Comparison of ENCODE assay signal across 1 cellular context in genomic region chr6:125924169-125924568, GRCh38.
TF ChIP-seq lines count a peak whose summit lies in the region.

No MANE protein-coding gene starts in this region.

TF ChIP-seq in K562, 482 proteins besides CTCF, POLR2A, EP300 and RAD21 (continued from another document and continues in another):
- TF ChIP-seq BRF2 (IDR thresholded peaks at IDR 0.05; ENCODE audit: borderline replicate concordance, insufficient read depth, insufficient read length) (no peak), C11orf30 (IDR thresholded peaks at IDR 0.05; ENCODE audit: low read depth) (peak; percentile 88), ZNF76 (CRISPR knock-in tag; IDR thresholded peaks at IDR 0.05; ENCODE audit: borderline replicate concordance) (no peak), POU5F1 (IDR thresholded peaks at IDR 0.05; ENCODE audit: borderline replicate concordance, low read depth, low read length, partially characterized antibody) (no peak), ZFX (CRISPR knock-in tag; IDR thresholded peaks at IDR 0.05) (peak; percentile 49; the same call in 1 of the 2 replicates), ZNF133 (CRISPR knock-in tag; IDR thresholded peaks at IDR 0.05) (no peak), NELFE (IDR thresholded peaks at IDR 0.05; ENCODE audit: insufficient read depth, insufficient read length) (no peak), MXD1 (CRISPR knock-in tag; IDR thresholded peaks at IDR 0.05; ENCODE audit: borderline replicate concordance, poor library complexity, severe bottlenecking) (no peak), E2F4 (CRISPR knock-in tag; IDR thresholded peaks at IDR 0.05; ENCODE audit: low read depth) (no peak), FOSL1 (tag; conservative IDR thresholded peaks at IDR 0.05) (peak; percentile 13; the same call in 1 of the 2 replicates), ZNF717 (CRISPR knock-in tag; IDR thresholded peaks at IDR 0.05) (no peak), HOXB6 (CRISPR knock-in tag; IDR thresholded peaks at IDR 0.05; ENCODE audit: borderline replicate concordance) (no peak), SMAD4 (CRISPR knock-in tag; conservative IDR thresholded peaks at IDR 0.05) (peak; percentile 38), MEF2D (tag; conservative IDR thresholded peaks at IDR 0.05; ENCODE audit: low read depth) (no peak; the same call in 1 of the 2 replicates), TAL1 (IDR thresholded peaks at IDR 0.05) (no peak), ZBTB17 (CRISPR knock-in tag; IDR thresholded peaks at IDR 0.05) (no peak), HDAC3 (IDR thresholded peaks at IDR 0.05; ENCODE audit: borderline replicate concordance, partially characterized antibody) (peak; percentile 11), SMARCE1 (IDR thresholded peaks at IDR 0.05) (peak; percentile 49; the same call in 1 of the 2 replicates), TAF1 (IDR thresholded peaks at IDR 0.05; ENCODE audit: control insufficient read depth, extremely low read depth, insufficient read depth, low read length, severe bottlenecking) (no peak), HDAC6 (IDR thresholded peaks at IDR 0.05; ENCODE audit: low read depth, low read length) (no peak), SMARCC2 (IDR thresholded peaks at IDR 0.05; ENCODE audit: low read depth) (peak; percentile 23; the same call in 1 of the 2 replicates), SFPQ (IDR thresholded peaks at IDR 0.05; ENCODE audit: low read depth, low read length) (no peak), PHF20 (IDR thresholded peaks at IDR 0.05; ENCODE audit: partially characterized antibody) (no peak), RBBP5 (IDR thresholded peaks at IDR 0.05; ENCODE audit: borderline replicate concordance, insufficient read depth, low read length, poor library complexity, severe bottlenecking) (no peak), CBX5 (IDR thresholded peaks at IDR 0.05; ENCODE audit: borderline replicate concordance, low read depth) (no peak), NKRF (IDR thresholded peaks at IDR 0.05; ENCODE audit: borderline replicate concordance) (no peak), NCOA2 (IDR thresholded peaks at IDR 0.05; ENCODE audit: partially characterized antibody in 2 of 2) (no peak), ETS1 (conservative IDR thresholded peaks at IDR 0.05; ENCODE audit: control insufficient read depth, low read depth, low read length) (no peak), ARHGAP35 (IDR thresholded peaks at IDR 0.05; ENCODE audit: partially characterized antibody) (no peak), CBX3 (IDR thresholded peaks at IDR 0.05; ENCODE audit: borderline replicate concordance in 1 of 2, low read length in 2 of 2) (no peak; a peak in 1 of 3 replicates), NR4A1 (CRISPR knock-in tag; IDR thresholded peaks at IDR 0.05) (no peak), NR4A1 (tag; IDR thresholded peaks at IDR 0.05) (no peak), MEF2A (IDR thresholded peaks at IDR 0.05; ENCODE audit: control insufficient read depth, low read depth, low read length) (no peak), CBFA2T3 (IDR thresholded peaks at IDR 0.05) (no peak), NCOA1 (IDR thresholded peaks at IDR 0.05; ENCODE audit: low read depth) (peak; percentile 53; the same call in 1 of the 2 replicates)
- TF ChIP-seq, protein P1, sequence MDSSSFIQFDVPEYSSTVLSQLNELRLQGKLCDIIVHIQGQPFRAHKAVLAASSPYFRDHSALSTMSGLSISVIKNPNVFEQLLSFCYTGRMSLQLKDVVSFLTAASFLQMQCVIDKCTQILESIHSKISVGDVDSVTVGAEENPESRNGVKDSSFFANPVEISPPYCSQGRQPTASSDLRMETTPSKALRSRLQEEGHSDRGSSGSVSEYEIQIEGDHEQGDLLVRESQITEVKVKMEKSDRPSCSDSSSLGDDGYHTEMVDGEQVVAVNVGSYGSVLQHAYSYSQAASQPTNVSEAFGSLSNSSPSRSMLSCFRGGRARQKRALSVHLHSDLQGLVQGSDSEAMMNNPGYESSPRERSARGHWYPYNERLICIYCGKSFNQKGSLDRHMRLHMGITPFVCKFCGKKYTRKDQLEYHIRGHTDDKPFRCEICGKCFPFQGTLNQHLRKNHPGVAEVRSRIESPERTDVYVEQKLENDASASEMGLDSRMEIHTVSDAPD (CRISPR knock-in tag; IDR thresholded peaks at IDR 0.05), result no peak
- TF ChIP-seq, protein P2, sequence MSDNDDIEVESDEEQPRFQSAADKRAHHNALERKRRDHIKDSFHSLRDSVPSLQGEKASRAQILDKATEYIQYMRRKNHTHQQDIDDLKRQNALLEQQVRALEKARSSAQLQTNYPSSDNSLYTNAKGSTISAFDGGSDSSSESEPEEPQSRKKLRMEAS (CRISPR knock-in tag; IDR thresholded peaks at IDR 0.05), result no peak
- TF ChIP-seq, protein P3, sequence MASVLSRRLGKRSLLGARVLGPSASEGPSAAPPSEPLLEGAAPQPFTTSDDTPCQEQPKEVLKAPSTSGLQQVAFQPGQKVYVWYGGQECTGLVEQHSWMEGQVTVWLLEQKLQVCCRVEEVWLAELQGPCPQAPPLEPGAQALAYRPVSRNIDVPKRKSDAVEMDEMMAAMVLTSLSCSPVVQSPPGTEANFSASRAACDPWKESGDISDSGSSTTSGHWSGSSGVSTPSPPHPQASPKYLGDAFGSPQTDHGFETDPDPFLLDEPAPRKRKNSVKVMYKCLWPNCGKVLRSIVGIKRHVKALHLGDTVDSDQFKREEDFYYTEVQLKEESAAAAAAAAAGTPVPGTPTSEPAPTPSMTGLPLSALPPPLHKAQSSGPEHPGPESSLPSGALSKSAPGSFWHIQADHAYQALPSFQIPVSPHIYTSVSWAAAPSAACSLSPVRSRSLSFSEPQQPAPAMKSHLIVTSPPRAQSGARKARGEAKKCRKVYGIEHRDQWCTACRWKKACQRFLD (CRISPR knock-in tag; IDR thresholded peaks at IDR 0.05), result peak; percentile 83
- TF ChIP-seq, protein P4, sequence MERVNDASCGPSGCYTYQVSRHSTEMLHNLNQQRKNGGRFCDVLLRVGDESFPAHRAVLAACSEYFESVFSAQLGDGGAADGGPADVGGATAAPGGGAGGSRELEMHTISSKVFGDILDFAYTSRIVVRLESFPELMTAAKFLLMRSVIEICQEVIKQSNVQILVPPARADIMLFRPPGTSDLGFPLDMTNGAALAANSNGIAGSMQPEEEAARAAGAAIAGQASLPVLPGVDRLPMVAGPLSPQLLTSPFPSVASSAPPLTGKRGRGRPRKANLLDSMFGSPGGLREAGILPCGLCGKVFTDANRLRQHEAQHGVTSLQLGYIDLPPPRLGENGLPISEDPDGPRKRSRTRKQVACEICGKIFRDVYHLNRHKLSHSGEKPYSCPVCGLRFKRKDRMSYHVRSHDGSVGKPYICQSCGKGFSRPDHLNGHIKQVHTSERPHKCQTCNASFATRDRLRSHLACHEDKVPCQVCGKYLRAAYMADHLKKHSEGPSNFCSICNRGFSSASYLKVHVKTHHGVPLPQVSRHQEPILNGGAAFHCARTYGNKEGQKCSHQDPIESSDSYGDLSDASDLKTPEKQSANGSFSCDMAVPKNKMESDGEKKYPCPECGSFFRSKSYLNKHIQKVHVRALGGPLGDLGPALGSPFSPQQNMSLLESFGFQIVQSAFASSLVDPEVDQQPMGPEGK (CRISPR knock-in tag; IDR thresholded peaks at IDR 0.05; ENCODE audit: borderline replicate concordance), result no peak
- TF ChIP-seq, protein P5, sequence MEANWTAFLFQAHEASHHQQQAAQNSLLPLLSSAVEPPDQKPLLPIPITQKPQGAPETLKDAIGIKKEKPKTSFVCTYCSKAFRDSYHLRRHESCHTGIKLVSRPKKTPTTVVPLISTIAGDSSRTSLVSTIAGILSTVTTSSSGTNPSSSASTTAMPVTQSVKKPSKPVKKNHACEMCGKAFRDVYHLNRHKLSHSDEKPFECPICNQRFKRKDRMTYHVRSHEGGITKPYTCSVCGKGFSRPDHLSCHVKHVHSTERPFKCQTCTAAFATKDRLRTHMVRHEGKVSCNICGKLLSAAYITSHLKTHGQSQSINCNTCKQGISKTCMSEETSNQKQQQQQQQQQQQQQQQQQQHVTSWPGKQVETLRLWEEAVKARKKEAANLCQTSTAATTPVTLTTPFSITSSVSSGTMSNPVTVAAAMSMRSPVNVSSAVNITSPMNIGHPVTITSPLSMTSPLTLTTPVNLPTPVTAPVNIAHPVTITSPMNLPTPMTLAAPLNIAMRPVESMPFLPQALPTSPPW (CRISPR knock-in tag; IDR thresholded peaks at IDR 0.05), result no peak
- TF ChIP-seq, protein P6, sequence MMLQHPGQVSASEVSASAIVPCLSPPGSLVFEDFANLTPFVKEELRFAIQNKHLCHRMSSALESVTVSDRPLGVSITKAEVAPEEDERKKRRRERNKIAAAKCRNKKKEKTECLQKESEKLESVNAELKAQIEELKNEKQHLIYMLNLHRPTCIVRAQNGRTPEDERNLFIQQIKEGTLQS (IDR thresholded peaks at IDR 0.05), result no peak
- TF ChIP-seq, protein P6 (CRISPR knock-in tag; conservative IDR thresholded peaks at IDR 0.05), result no peak
- TF ChIP-seq, protein P7, sequence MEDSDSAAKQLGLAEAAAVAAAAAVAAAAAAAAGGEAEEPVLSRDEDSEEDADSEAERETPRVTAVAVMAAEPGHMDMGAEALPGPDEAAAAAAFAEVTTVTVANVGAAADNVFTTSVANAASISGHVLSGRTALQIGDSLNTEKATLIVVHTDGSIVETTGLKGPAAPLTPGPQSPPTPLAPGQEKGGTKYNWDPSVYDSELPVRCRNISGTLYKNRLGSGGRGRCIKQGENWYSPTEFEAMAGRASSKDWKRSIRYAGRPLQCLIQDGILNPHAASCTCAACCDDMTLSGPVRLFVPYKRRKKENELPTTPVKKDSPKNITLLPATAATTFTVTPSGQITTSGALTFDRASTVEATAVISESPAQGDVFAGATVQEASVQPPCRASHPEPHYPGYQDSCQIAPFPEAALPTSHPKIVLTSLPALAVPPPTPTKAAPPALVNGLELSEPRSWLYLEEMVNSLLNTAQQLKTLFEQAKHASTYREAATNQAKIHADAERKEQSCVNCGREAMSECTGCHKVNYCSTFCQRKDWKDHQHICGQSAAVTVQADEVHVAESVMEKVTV (CRISPR knock-in tag; IDR thresholded peaks at IDR 0.05), result no peak
